In the genomic region with DNA sequence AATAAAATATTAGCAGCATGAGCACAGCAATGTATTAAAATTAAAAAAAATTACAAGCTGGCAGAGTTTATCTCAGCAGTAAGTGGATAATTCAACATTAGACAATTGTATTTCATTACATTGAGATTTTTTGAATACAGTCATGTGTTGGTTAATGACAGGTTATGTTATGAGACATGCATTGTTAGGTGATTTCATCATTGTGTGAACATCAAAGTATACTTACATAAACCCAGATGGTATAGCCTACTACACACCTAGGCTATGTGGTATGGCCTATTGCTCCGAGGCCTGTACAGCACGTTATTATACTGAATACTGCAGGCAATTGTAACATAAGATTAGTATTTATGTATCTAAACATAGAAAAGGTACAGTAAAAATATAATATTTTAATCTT, we compare ENCODE assay signal across 17 cellular contexts. TPM values are rescaled to one million over a fixed set of nuclear protein-coding genes. Genes with fewer than 3 reads are reported as not detected.
A peak's percentile ranks its signal among the peaks of the same experiment; 100 is the strongest.
DNase-seq lines count a peak whose midpoint lies in the region; ATAC-seq and TF ChIP-seq lines count a peak whose summit lies in the region.
"Had no signal": no experiment of that assay in that cellular context is flagged by ENCODE, and none has a peak within 500 bp of the region (broad histone marks: within the 10 kb centered on the region; RNA-seq: fewer than 3 reads in every experiment).

No MANE protein-coding gene starts in this region.

- H3K36me3 ChIP-seq in OCI-LY7 (ENCODE audit: insufficient read depth, low read length), result no peaks in the 10 kb centered on the region
- H3K36me3 ChIP-seq: right lobe of liver had no signal

- peak overlapping the region; percentile 41 to 64 for H3K27ac Mint-ChIP-seq in stimulated activated naive CD8-positive, alpha-beta T cell treated with anti-CD3 and anti-CD28 coated beads, Interleukin-15, amount 100 ng/mL, for 72 hours
- H3K27ac Mint-ChIP-seq: GM23338 had no signal

- TF ChIP-seq CTCF in OCI-LY7 (conservative IDR thresholded peaks at IDR 0.05; ENCODE audit: low read length) (no peak), epithelial cell of esophagus (IDR thresholded peaks at IDR 0.05; ENCODE audit: insufficient read depth, low read depth, low read length, missing control alignments) (no peak)

- H3K9me2 ChIP-seq in OCI-LY7 (ENCODE audit: insufficient read depth, low read length), result no peaks in the 10 kb centered on the region

- DNase-seq in stimulated activated naive CD8-positive, alpha-beta T cell treated with anti-CD3 and anti-CD28 coated beads, Interleukin-15, amount 100 ng/mL, for 72 hours, result no peak
- no peak for DNase-seq in stimulated activated naive CD8-positive, alpha-beta T cell treated with anti-CD3 and anti-CD28 coated beads, Interleukin-15, Interleukin-2, amounts not matched to agents 100 U/mL and 50 U/mL, for 24 hours
- DNase-seq in OCI-LY7 (ENCODE audit: low spot score) (no peak), epithelial cell of esophagus (ENCODE audit: low read depth) (peak; percentile 82), NCI-H1694 (lab: John Stamatoyannopoulos, UW) (no peak)
- DNase-seq: activated CD4-positive, CD25-positive, alpha-beta regulatory T cell treated with anti-CD3 and anti-CD28 coated beads, Interleukin-2, amount 50 U/mL, for 72 hours; activated naive CD8-positive, alpha-beta T cell treated with anti-CD3 and anti-CD28 coated beads for 36 hours; mesendoderm; NCI-H1048; right lobe of liver; RPMI8226; stimulated activated CD4-positive, alpha-beta T cell treated with anti-CD3 and anti-CD28 coated beads, Interleukin-2, amount 100 ng/mL, for 48 hours had no signal

- peak overlapping the region; percentile 41; the same call in 1 of the 2 replicates for H3K4me2 ChIP-seq in OCI-LY7 (ENCODE audit: low read length)
- H3K4me2 ChIP-seq: GM23338 had no signal

- H3K79me2 ChIP-seq in OCI-LY7 (ENCODE audit: insufficient read depth, low read depth, low read length), result peaks cover 72% of the 10 kb centered on the region

- POLR2A ChIA-PET in OCI-LY7 (lab: Charles Lee), result interaction anchor here (0.6 to 1.4 kb wide), 5 partner anchors 29 to 1255 kb away, joined by 3 to 8 read pairs (median 5); a partner anchor contains a TSS

- no peak for ATAC-seq in stimulated activated naive CD8-positive, alpha-beta T cell treated with anti-CD3 and anti-CD28 coated beads, Interleukin-15, amount 100 ng/mL, for 72 hours
- no peak for ATAC-seq in stimulated activated naive CD8-positive, alpha-beta T cell treated with anti-CD3 and anti-CD28 coated beads, Interleukin-15, Interleukin-2, amounts not matched to agents 100 U/mL and 50 U/mL, for 24 hours
- ATAC-seq in HG03354 (IDR thresholded peaks at IDR 0.05; ENCODE audit: poor library complexity, severe bottlenecking, unreplicated experiment) (no peak), GM18870 (IDR thresholded peaks at IDR 0.05; ENCODE audit: unreplicated experiment) (no peak), GM19467 (IDR thresholded peaks at IDR 0.05; ENCODE audit: unreplicated experiment) (no peak)
- ATAC-seq: GM23338, right lobe of liver had no signal

- H3K27ac ChIP-seq in OCI-LY7 (ENCODE audit: low read depth, low read length, poor library complexity, severe bottlenecking), result peak overlapping the region; percentile 33
- H3K27ac ChIP-seq: right lobe of liver had no signal

- no peaks in the 10 kb centered on the region for H3K27me3 Mint-ChIP-seq in stimulated activated naive CD8-positive, alpha-beta T cell treated with anti-CD3 and anti-CD28 coated beads, Interleukin-15, amount 100 ng/mL, for 72 hours
- H3K27me3 Mint-ChIP-seq: activated naive CD8-positive, alpha-beta T cell treated with anti-CD3 and anti-CD28 coated beads for 36 hours; central memory CD8-positive, alpha-beta T cell had no signal

- peak overlapping the region in 1 of 2 donors; percentile 22 for H3K4me3 Mint-ChIP-seq in stimulated activated naive CD8-positive, alpha-beta T cell treated with anti-CD3 and anti-CD28 coated beads, Interleukin-15, amount 100 ng/mL, for 72 hours
- H3K4me3 Mint-ChIP-seq: central memory CD8-positive, alpha-beta T cell; GM23338 had no signal

- intact Hi-C loops in OCI-LY7 (cut with micrococcal nuclease; ENCODE audit: unreplicated experiment), result no loop called here

- H3K4me1 ChIP-seq in OCI-LY7 (ENCODE audit: insufficient read depth, low read length, poor library complexity, severe bottlenecking), result peaks cover 48% of the 10 kb centered on the region

- H3K9me3 ChIP-seq in OCI-LY7 (ENCODE audit: low read length), result no peaks in the 10 kb centered on the region
- H3K9me3 ChIP-seq: right lobe of liver had no signal

- peaks cover 77% of the 10 kb centered on the region for H4K20me1 ChIP-seq in OCI-LY7 (ENCODE audit: insufficient read depth, low read length)

- H3K4me1 Mint-ChIP-seq in stimulated activated naive CD8-positive, alpha-beta T cell treated with anti-CD3 and anti-CD28 coated beads, Interleukin-15, amount 100 ng/mL, for 72 hours, result peaks cover 89% of the 10 kb centered on the region

- H3K4me3 ChIP-seq in OCI-LY7 (ENCODE audit: low read depth, low read length, poor library complexity, severe bottlenecking), result no peak overlapping the region
- H3K4me3 ChIP-seq in epithelial cell of esophagus (ENCODE audit: low read length), result no peak overlapping the region
- H3K4me3 ChIP-seq: GM23338, right lobe of liver had no signal

- no peaks in the 10 kb centered on the region for H3K9me3 Mint-ChIP-seq in stimulated activated naive CD8-positive, alpha-beta T cell treated with anti-CD3 and anti-CD28 coated beads, Interleukin-15, amount 100 ng/mL, for 72 hours
- H3K9me3 Mint-ChIP-seq: central memory CD8-positive, alpha-beta T cell; GM23338 had no signal

- no peak overlapping the region for H2AFZ ChIP-seq in OCI-LY7 (ENCODE audit: low read length)
- H2AFZ ChIP-seq: GM23338 had no signal

- CTCF ChIA-PET in OCI-LY7 (lab: Charles Lee; ENCODE audit: unreplicated experiment), result interaction anchor here (0.5 kb wide), 1 partner anchor 147 kb away, joined by 4 read pairs; no protein-coding TSS in a partner anchor

- no TSS peak for BruUV-seq in OCI-LY7 (replicated peaks; lab: Mats Ljungman, UMichigan)

RNA-seq across cellular contexts. Expression of a gene that starts 29.7 kb away (rescaled TPM):
- 9.5 and 10.9 TPM in 2 replicates for total RNA-seq in OCI-LY7 (2014; rRNA removed; shearing (Covaris generic))
- total RNA-seq in OCI-LY7 (2022), result 22.4 and 25.4 TPM in 2 replicates
